In the genomic region with DNA sequence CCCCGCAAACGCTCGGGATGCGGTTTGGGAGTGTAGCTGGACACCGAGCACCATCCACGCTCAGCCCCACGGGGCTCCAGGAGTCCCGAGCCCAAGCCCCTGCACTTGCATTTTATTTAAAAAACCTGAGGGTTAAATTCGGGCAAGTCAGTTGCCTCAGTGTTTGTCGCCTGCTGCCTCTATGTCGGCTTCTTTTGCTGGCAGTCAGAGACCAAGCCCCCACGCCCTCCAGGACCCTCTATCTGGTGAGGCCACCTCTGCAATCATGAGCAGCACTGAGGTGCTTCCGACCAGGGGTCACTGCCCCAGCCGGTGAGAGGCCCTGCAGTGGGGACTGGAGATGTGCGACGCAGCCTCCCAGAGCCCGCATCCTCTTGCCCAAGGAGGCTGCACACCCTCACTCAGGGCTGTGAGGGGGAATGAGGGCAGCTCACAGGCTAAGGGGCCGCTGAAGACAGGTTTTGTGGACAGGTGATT, we compare ENCODE assay signal across 1 cellular context.
TF ChIP-seq lines count a peak whose summit lies in the region.

No MANE protein-coding gene starts in this region.

TF ChIP-seq in IMR-90, 13 proteins besides CTCF, POLR2A, EP300 and RAD21 (continued from another document):
- TF ChIP-seq, protein P1, sequence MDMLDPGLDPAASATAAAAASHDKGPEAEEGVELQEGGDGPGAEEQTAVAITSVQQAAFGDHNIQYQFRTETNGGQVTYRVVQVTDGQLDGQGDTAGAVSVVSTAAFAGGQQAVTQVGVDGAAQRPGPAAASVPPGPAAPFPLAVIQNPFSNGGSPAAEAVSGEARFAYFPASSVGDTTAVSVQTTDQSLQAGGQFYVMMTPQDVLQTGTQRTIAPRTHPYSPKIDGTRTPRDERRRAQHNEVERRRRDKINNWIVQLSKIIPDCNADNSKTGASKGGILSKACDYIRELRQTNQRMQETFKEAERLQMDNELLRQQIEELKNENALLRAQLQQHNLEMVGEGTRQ (IDR thresholded peaks at IDR 0.05; ENCODE audit: low read depth, low read length) = no peak
- no peak for TF ChIP-seq RCOR1 (IDR thresholded peaks at IDR 0.05; ENCODE audit: insufficient replicate concordance, low read length)
- TF ChIP-seq MAZ (IDR thresholded peaks at IDR 0.05; ENCODE audit: borderline replicate concordance, low read depth, low read length) = no peak
- no peak for TF ChIP-seq BHLHE40 (IDR thresholded peaks at IDR 0.05; ENCODE audit: low read depth, low read length)
- TF ChIP-seq, protein P2, sequence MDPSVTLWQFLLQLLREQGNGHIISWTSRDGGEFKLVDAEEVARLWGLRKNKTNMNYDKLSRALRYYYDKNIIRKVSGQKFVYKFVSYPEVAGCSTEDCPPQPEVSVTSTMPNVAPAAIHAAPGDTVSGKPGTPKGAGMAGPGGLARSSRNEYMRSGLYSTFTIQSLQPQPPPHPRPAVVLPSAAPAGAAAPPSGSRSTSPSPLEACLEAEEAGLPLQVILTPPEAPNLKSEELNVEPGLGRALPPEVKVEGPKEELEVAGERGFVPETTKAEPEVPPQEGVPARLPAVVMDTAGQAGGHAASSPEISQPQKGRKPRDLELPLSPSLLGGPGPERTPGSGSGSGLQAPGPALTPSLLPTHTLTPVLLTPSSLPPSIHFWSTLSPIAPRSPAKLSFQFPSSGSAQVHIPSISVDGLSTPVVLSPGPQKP (IDR thresholded peaks at IDR 0.05; ENCODE audit: borderline replicate concordance, low read depth, low read length) = no peak
- TF ChIP-seq FOS (IDR thresholded peaks at IDR 0.05; ENCODE audit: low read depth, low read length) = no peak
- no peak for TF ChIP-seq RFX5 (IDR thresholded peaks at IDR 0.05; ENCODE audit: low read depth, low read length)
- no peak for TF ChIP-seq MAFK (IDR thresholded peaks at IDR 0.05; ENCODE audit: low read depth, low read length)
